ENCODE assay signal across 1 cellular context in the genomic region with DNA sequence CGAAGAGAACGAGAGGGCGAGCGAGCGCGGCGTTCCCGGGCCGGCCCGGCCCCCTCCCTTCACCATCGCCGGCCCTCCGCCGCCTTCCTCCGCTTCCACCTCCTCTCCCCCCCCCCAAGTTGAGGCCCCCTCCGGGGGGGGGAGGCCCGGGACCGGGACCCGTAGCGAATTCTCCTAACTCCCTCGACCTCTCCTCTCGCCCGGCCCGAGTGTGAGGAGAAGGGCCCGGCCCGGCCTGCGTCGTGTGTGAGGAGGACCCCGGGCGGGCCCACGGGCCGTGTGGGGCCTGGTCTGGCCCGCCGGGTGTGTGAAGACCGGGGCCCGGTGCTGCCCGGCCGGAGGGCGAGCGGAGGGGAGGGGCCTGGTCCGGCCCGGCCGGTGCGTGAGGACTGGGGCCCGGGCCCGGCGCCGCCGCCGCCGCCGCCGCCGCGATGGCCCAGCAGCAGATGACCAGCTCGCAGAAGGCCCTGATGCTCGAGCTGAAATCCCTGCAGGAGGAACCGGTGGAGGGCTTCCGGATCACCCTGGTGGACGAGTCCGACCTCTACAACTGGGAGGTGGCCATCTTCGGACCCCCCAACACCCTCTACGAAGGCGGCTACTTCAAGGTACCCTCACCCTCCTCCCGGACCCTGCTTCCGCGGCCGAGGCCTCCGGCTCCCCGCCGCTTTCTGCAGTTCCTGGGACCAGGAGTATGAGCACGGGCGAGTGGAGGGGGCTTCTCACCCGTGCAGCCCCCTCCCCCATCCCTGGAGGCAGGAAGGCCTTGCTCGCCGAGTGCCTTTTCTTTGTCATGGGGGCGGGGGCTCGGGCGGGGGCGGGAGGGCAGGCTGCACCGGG.
A peak's percentile ranks its signal among the peaks of the same experiment; 100 is the strongest.
TF ChIP-seq lines count a peak whose summit lies in the region.

No MANE protein-coding gene starts in this region.

TF ChIP-seq in GM23338, 12 proteins besides CTCF, POLR2A, EP300 and RAD21:
- TF ChIP-seq CREB1 (CRISPR knock-in tag; IDR thresholded peaks at IDR 0.05; ENCODE audit: low read depth) (no peak), POLR2AphosphoS5 (IDR thresholded peaks at IDR 0.05; ENCODE audit: low read depth) (peak; percentile 47; the same call in 1 of the 2 replicates)
TF ChIP-seq in GM23338: peak in this region for 1.
